27 cellular contexts compared by ENCODE assay signal in the genomic region with DNA sequence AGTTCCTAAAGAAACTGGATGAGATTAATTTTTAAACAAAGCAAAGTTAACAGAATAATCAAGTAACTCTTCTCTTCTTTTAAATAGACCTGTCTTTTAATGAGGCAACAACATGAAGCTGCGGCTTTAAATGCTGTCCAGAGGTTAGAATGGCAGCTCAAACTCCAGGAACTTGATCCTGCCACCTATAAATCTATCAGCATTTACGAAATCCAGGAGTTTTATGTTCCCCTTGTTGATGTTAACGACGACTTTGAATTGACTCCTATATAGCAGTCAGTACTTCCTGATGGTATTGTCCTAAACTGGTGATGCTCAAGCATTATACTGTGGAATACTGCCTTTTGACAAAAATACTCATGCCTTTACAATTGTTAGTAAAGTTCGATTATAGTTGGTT.
"Had no signal": no experiment of that assay in that cellular context is flagged by ENCODE, and none has a peak within 500 bp of the region (broad histone marks: within the 10 kb centered on the region; RNA-seq: fewer than 3 reads in every experiment).

No MANE protein-coding gene starts in this region.

- ATAC-seq: left cardiac atrium; lower lobe of right lung; naive thymus-derived CD4-positive, alpha-beta T cell; natural killer cell treated with Interleukin-12 subunit alpha and Interleukin-12 subunit beta and Interleukin-15 and Interleukin-18, amount 100 ng/mL, for 72 hours; pancreas; right cardiac atrium; sciatic nerve; stimulated activated memory B cell treated with anti-CD40 and anti-IgM and Interleukin-4, amounts not matched to agents 10 μg/mL and 1 μg/mL and 100 μg/mL, for 72 hours; stimulated activated naive CD8-positive, alpha-beta T cell treated with anti-CD3 and anti-CD28 coated beads, Interleukin-15, amount 100 ng/mL, for 72 hours had no signal

- H3K4me3 ChIP-seq: lower lobe of right lung, pancreas, prostate gland, skin epidermis, tibial nerve, uterus had no signal

- H3K4me3 Mint-ChIP-seq: mesothelial cell of epicardium; naive thymus-derived CD4-positive, alpha-beta T cell; natural killer cell treated with Interleukin-12 subunit alpha and Interleukin-12 subunit beta and Interleukin-15 and Interleukin-18, amount 100 ng/mL, for 72 hours; stimulated activated memory B cell treated with anti-CD40 and anti-IgM and Interleukin-4, amounts not matched to agents 10 μg/mL and 1 μg/mL and 100 μg/mL, for 72 hours; stimulated activated naive CD8-positive, alpha-beta T cell treated with anti-CD3 and anti-CD28 coated beads, Interleukin-15, amount 100 ng/mL, for 72 hours; type B pancreatic cell had no signal

- DNase-seq: hippocampal formation; kidney glomerular epithelial cell; left cardiac atrium; lower lobe of right lung; mammary epithelial cell; mesendoderm; naive thymus-derived CD4-positive, alpha-beta T cell; pancreas; retina; right cardiac atrium; stimulated activated CD4-positive, alpha-beta T cell treated with anti-CD3 and anti-CD28 coated beads, Interleukin-12 subunit alpha, Interleukin-12 subunit beta, amount 100 ng/mL, for 4 hours; stimulated activated CD4-positive, alpha-beta T cell treated with anti-CD3 and anti-CD28 coated beads, Interleukin-15, amount 100 ng/mL, for 24 hours; stimulated activated CD4-positive, alpha-beta T cell treated with anti-CD3 and anti-CD28 coated beads, Interleukin-2, amount 100 ng/mL, for 24 hours; stimulated activated CD4-positive, alpha-beta T cell treated with anti-CD3 and anti-CD28 coated beads, Interleukin-4, amount 100 ng/mL, for 1 hour; stimulated activated naive CD4-positive, alpha-beta T cell treated with Interleukin-2 at 50 U/mL for 16 hours; stimulated activated naive CD8-positive, alpha-beta T cell treated with anti-CD3 and anti-CD28 coated beads, Interleukin-15, amount 100 ng/mL, for 72 hours; substantia nigra; uterus had no signal

- H3K9me3 Mint-ChIP-seq: natural killer cell treated with Interleukin-12 subunit alpha and Interleukin-12 subunit beta and Interleukin-15 and Interleukin-18, amount 100 ng/mL, for 72 hours; stimulated activated naive CD8-positive, alpha-beta T cell treated with anti-CD3 and anti-CD28 coated beads, Interleukin-15, amount 100 ng/mL, for 72 hours; type B pancreatic cell had no signal

- H3K27me3 Mint-ChIP-seq: naive thymus-derived CD4-positive, alpha-beta T cell; natural killer cell treated with Interleukin-12 subunit alpha and Interleukin-12 subunit beta and Interleukin-15 and Interleukin-18, amount 100 ng/mL, for 72 hours; stimulated activated memory B cell treated with anti-CD40 and anti-IgM and Interleukin-4, amounts not matched to agents 10 μg/mL and 1 μg/mL and 100 μg/mL, for 72 hours; stimulated activated naive CD8-positive, alpha-beta T cell treated with anti-CD3 and anti-CD28 coated beads, Interleukin-15, amount 100 ng/mL, for 72 hours; type B pancreatic cell had no signal

- FAIRE-seq: keratinocyte, pancreas had no signal

- H3K4me1 Mint-ChIP-seq: stimulated activated memory B cell treated with anti-CD40 and anti-IgM and Interleukin-4, amounts not matched to agents 10 μg/mL and 1 μg/mL and 100 μg/mL, for 72 hours; stimulated activated naive CD8-positive, alpha-beta T cell treated with anti-CD3 and anti-CD28 coated beads, Interleukin-15, amount 100 ng/mL, for 72 hours had no signal

- H3K36me3 ChIP-seq: prostate gland, uterus had no signal

- H3K27ac Mint-ChIP-seq: mesothelial cell of epicardium; stimulated activated memory B cell treated with anti-CD40 and anti-IgM and Interleukin-4, amounts not matched to agents 10 μg/mL and 1 μg/mL and 100 μg/mL, for 72 hours; type B pancreatic cell had no signal

- H3K27ac ChIP-seq: lower lobe of right lung, pancreas, prostate gland, skin epidermis, tibial nerve, uterus had no signal

- H3K9me3 ChIP-seq: lower lobe of right lung, pancreas, prostate gland, tibial nerve, uterus had no signal

- H3K27me3 ChIP-seq: pancreas, tibial nerve, uterus had no signal

- H3K4me1 ChIP-seq: lower lobe of right lung, pancreas, prostate gland, tibial nerve, uterus had no signal
